In genomic region chr4:159497961-159498360, GRCh38 we compare ENCODE assay signal across 17 cellular contexts.
DNase-seq lines count a peak whose midpoint lies in the region; ATAC-seq and TF ChIP-seq lines count a peak whose summit lies in the region.
"Had no signal": no experiment of that assay in that cellular context is flagged by ENCODE, and none has a peak within 500 bp of the region (broad histone marks: within the 10 kb centered on the region; RNA-seq: fewer than 3 reads in every experiment).

No MANE protein-coding gene starts in this region.

- H3K27ac Mint-ChIP-seq in GM23338 (no peak overlapping the region), nephron (peak overlapping the region in 2 of 3 experiments; percentile 37 to 74)

- TF ChIP-seq EP300 in gastroesophageal sphincter (IDR thresholded peaks at IDR 0.05), result no peak

- 0 to 20% methylated on average over 1 of the region's 1 CpG for WGBS in gastroesophageal sphincter (ENCODE audit: low coverage in 1 of 2), 2 donors

- H2AFZ ChIP-seq in GM23338, result peak overlapping the region; percentile 61; the same call in 1 of the 2 replicates

- no peak overlapping the region for H3K4me2 ChIP-seq in GM23338

- DNase-seq in GM23338 (ENCODE audit: low spot score) (no peak), NCI-H446 (lab: John Stamatoyannopoulos, UW) (peak; percentile 9 to 61), SK-N-MC (ENCODE audit: low read depth, low spot score) (no peak), SIG-M5 treated with dmso at 0.1 percent for 504 hours (lab: John Stamatoyannopoulos, UW; ENCODE audit: unreplicated experiment) (no peak), iPS-NIHi7 (ENCODE audit: extremely low spot score) (no peak)
- DNase-seq: DMS79 treated with DMSO at 0.1 percent for 48 hours, H9, KG1, NCI-H2081 treated with DMSO at 0.1 percent for 48 hours, NCI-H510A, NCI-H748 treated with DMSO at 0.1 percent for 48 hours, OCI-M1 had no signal

- TF ChIP-seq POLR2A in gastroesophageal sphincter (IDR thresholded peaks at IDR 0.05), result no peak

- TF ChIP-seq CTCF in GM23338 (conservative IDR thresholded peaks at IDR 0.05; ENCODE audit: low read depth in 2 of 2) (no peak), nephron (IDR thresholded peaks at IDR 0.05; ENCODE audit: unreplicated experiment in 3 of 3) (no peak), gastroesophageal sphincter (IDR thresholded peaks at IDR 0.05) (no peak)

- H3K27ac ChIP-seq in GM23338 (ENCODE audit: low read depth) (no peak overlapping the region), SK-N-MC (peak overlapping the region; percentile 39; the same call in 1 of the 2 replicates), gastroesophageal sphincter (no peak overlapping the region)
- H3K27ac ChIP-seq: SJSA1 had no signal

- no peak for ATAC-seq in GM23338
- ATAC-seq in gastroesophageal sphincter, result no peak
- ATAC-seq: GM12878 had no signal

- H3K27me3 ChIP-seq in GM23338 (ENCODE audit: insufficient read depth) (no peaks in the 10 kb centered on the region), gastroesophageal sphincter (no peaks in the 10 kb centered on the region)
- H3K27me3 ChIP-seq: BE2C had no signal

- H3K4me3 Mint-ChIP-seq in GM23338 (no peak overlapping the region), nephron (no peak overlapping the region)
- H3K4me3 Mint-ChIP-seq: H9 had no signal

- H3K9ac ChIP-seq in SK-N-MC (ENCODE audit: insufficient read length), result no peak overlapping the region

- H4K20me1 ChIP-seq in GM23338 (replicated peaks; ENCODE audit: insufficient read depth), result no peaks in the 10 kb centered on the region

- H3F3A ChIP-seq in GM23338 (replicated peaks; ENCODE audit: low read depth), result no peaks in the 10 kb centered on the region

- H3K4me1 Mint-ChIP-seq in GM23338 (peaks cover 4% of the 10 kb centered on the region), nephron (peaks cover 26% of the 10 kb centered on the region)

- H3K4me1 ChIP-seq in GM23338 (ENCODE audit: insufficient read depth) (peaks cover 12% of the 10 kb centered on the region; the same call in 1 of the 2 replicates), gastroesophageal sphincter (peaks cover 0 to 4% (median 0%) of the 10 kb centered on the region in 3 donors)
- H3K4me1 ChIP-seq: SJSA1 had no signal

- H3K9me3 Mint-ChIP-seq in GM23338 (peaks cover 10% of the 10 kb centered on the region), nephron (peaks cover 13% of the 10 kb centered on the region)

- peaks cover 11% of the 10 kb centered on the region; the same call in 1 of the 2 replicates for H3K9me2 ChIP-seq in GM23338 (ENCODE audit: insufficient read depth)

- H3K36me3 Mint-ChIP-seq in GM23338 (ENCODE audit: low read depth) (peaks cover 7% of the 10 kb centered on the region; the same call in 2 of the 3 replicates), nephron (ENCODE audit: low read depth) (no peaks in the 10 kb centered on the region)

- H3K36me3 ChIP-seq in GM23338 (ENCODE audit: insufficient read depth), result no peaks in the 10 kb centered on the region
- peaks cover 11% of the 10 kb centered on the region; the same call in 1 of the 2 replicates for H3K36me3 ChIP-seq in SK-N-MC (ENCODE audit: insufficient read depth, low read length)
- no peaks in the 10 kb centered on the region for H3K36me3 ChIP-seq in gastroesophageal sphincter
- H3K36me3 ChIP-seq: BE2C, SJSA1 had no signal

- H3K4me3 ChIP-seq in GM23338, result no peak overlapping the region
- no peak overlapping the region for H3K4me3 ChIP-seq in SK-N-MC
- H3K4me3 ChIP-seq in gastroesophageal sphincter, result no peak overlapping the region
- H3K4me3 ChIP-seq: GM12878, SJSA1 had no signal

- no peaks in the 10 kb centered on the region for H3K9me3 ChIP-seq in SK-N-MC (ENCODE audit: low read depth, low read length)
- no peaks in the 10 kb centered on the region for H3K9me3 ChIP-seq in gastroesophageal sphincter
- H3K9me3 ChIP-seq: BE2C, SJSA1 had no signal

- H3K27me3 Mint-ChIP-seq in GM23338 (ENCODE audit: insufficient read depth, low read depth, poor library complexity) (no peaks in the 10 kb centered on the region), nephron (ENCODE audit: low read depth) (no peaks in the 10 kb centered on the region)

- H3K79me2 ChIP-seq in GM23338 (replicated peaks; ENCODE audit: insufficient read depth), result no peaks in the 10 kb centered on the region

TF ChIP-seq in GM23338, 12 proteins besides CTCF, POLR2A, EP300 and RAD21 (continues in another document):
- TF ChIP-seq EZH2 (IDR thresholded peaks at IDR 0.05; ENCODE audit: low read depth, unreplicated experiment), result no peak
- no peak for TF ChIP-seq ZNF462 (CRISPR knock-in tag; IDR thresholded peaks at IDR 0.05)
- TF ChIP-seq POLR2AphosphoS5 (IDR thresholded peaks at IDR 0.05; ENCODE audit: low read depth), result no peak
- no peak for TF ChIP-seq REST (IDR thresholded peaks at IDR 0.05; ENCODE audit: unreplicated experiment)

Comparison
In these comparisons a context has a peak if more than half of its experiments do, and no peak if none do; other contexts are left out.
1. DNase-seq: peak in NCI-H446 (2 of 2); none in GM23338 (single experiment), SK-N-MC (single experiment), SIG-M5 treated with dmso at 0.1 percent for 504 hours (single experiment) and iPS-NIHi7 (single experiment).